In genomic region chr16:85420501-85421337, GRCh38 we compare ENCODE assay signal across 9 cellular contexts.
DNase-seq lines count a peak whose midpoint lies in the region; ATAC-seq and TF ChIP-seq lines count a peak whose summit lies in the region.
"Had no signal": no experiment of that assay in that cellular context is flagged by ENCODE, and none has a peak within 500 bp of the region (broad histone marks: within the 10 kb centered on the region; RNA-seq: fewer than 3 reads in every experiment).

No MANE protein-coding gene starts in this region.

- H3K4me3 Mint-ChIP-seq in T-cell (no peak overlapping the region), immature natural killer cell (no peak overlapping the region)
- H3K4me3 Mint-ChIP-seq: IgD-negative memory B cell had no signal

- H3K36me3 Mint-ChIP-seq in T-cell (no peaks in the 10 kb centered on the region), immature natural killer cell (no peaks in the 10 kb centered on the region)
- H3K36me3 Mint-ChIP-seq: IgD-negative memory B cell had no signal

- H3K9me3 Mint-ChIP-seq in T-cell (no peaks in the 10 kb centered on the region), immature natural killer cell (peaks cover 0 to 2% (median 0%) of the 10 kb centered on the region in 6 donors)

- peak; percentile 93 to 100 (median 99) for TF ChIP-seq CTCF in adrenal gland (IDR thresholded peaks at IDR 0.05)

- no peaks in the 10 kb centered on the region for H3K36me3 ChIP-seq in adrenal gland (replicated peaks in 1 of 2)

- H3K4me3 ChIP-seq in adrenal gland = no peak overlapping the region

- no peak for TF ChIP-seq POLR2A in adrenal gland (IDR thresholded peaks at IDR 0.05)

- CTCF ChIA-PET in T-cell (lab: Charles Lee) = interaction anchor here (0.6 to 2.7 kb wide), 7 partner anchors 22 to 1608 kb away, joined by 3 to 14 read pairs (median 5); no protein-coding TSS in a partner anchor

- H3K27me3 Mint-ChIP-seq in T-cell (peaks cover 1 to 3% of the 10 kb centered on the region in 2 donors), immature natural killer cell (ENCODE audit: low read depth in 3 of 3) (peaks cover 2 to 9% (median 6%) of the 10 kb centered on the region in 3 donors)

- no peak overlapping the region for H3K27ac Mint-ChIP-seq in T-cell
- H3K27ac Mint-ChIP-seq in immature natural killer cell = no peak overlapping the region
- H3K27ac Mint-ChIP-seq: IgD-negative memory B cell had no signal

- no peaks in the 10 kb centered on the region for H3K27me3 ChIP-seq in adrenal gland

- H3K9me3 ChIP-seq in adrenal gland (replicated peaks in 1 of 3) = no peaks in the 10 kb centered on the region

- POLR2A ChIA-PET in T-cell (lab: Charles Lee) = no interaction called here

- DNase-seq in COLO668 (lab: John Stamatoyannopoulos, UW; ENCODE audit: unreplicated experiment) (peak; percentile 84), T-cell (peak; percentile 29 to 79 (median 68)), adrenal gland (peak in 6 of 7 donors; percentile 45 to 71 (median 60)), immature natural killer cell (peak; percentile 76 to 79 (median 78)), NCI-H1417 treated with DMSO at 0.1 percent for 48 hours (lab: John Stamatoyannopoulos, UW) (no peak)
- peak; percentile 82 to 93 for DNase-seq in stimulated activated CD4-positive, alpha-beta T cell treated with anti-CD3 and anti-CD28 coated beads, Interleukin-2, amount 100 ng/mL, for 48 hours

- peak; percentile 62 for ATAC-seq in HG03103 (IDR thresholded peaks at IDR 0.05; ENCODE audit: low read depth, unreplicated experiment)
- ATAC-seq in T-cell (replicated peaks in 1 of 4) = peak; percentile 72 to 86 (median 75)
- no peak for ATAC-seq in HG03108 (IDR thresholded peaks at IDR 0.05; ENCODE audit: unreplicated experiment)

- H3K4me1 Mint-ChIP-seq in T-cell = peaks cover 0 to 2% (median 2%) of the 10 kb centered on the region in 3 donors
- H3K4me1 Mint-ChIP-seq in immature natural killer cell = peaks cover 3 to 6% of the 10 kb centered on the region in 2 donors

- intact Hi-C loops in adrenal gland (cut with DNase I) = loop anchor here (5.0 kb wide), 1 partner anchor 187 kb away; no protein-coding TSS in a partner anchor

- peaks cover 0 to 8% of the 10 kb centered on the region in 2 donors for H3K4me1 ChIP-seq in adrenal gland (replicated peaks in 1 of 2)

- 36 to 80% (median 58%) methylated on average over 15 to 42 of the region's 42 CpGs for WGBS in adrenal gland, 4 donors

- no peak overlapping the region for H3K27ac ChIP-seq in adrenal gland
